ENCODE assay signal across 27 cellular contexts in the genomic region with DNA sequence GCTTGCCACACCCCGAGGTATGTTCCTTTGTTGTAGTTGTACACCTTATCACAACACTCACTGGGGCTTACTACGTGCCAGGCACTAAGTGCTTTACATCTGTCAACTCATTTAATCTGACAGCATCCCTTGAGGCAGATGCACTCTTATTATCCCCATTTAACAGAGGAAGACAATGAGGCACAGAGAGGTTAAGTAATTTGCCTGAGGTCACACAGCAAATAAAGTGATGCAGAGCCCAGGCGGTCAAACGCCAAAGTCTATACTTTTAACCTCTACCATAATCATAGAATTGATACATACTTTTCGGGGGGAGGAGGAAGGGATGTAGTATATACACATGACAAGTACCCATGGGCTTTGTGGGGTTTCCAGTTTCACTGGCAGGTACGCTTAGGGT. TPM values are rescaled to one million over a fixed set of nuclear protein-coding genes. Genes with fewer than 3 reads are reported as not detected.
DNase-seq lines count a peak whose midpoint lies in the region; ATAC-seq, FAIRE-seq and TF ChIP-seq lines count a peak whose summit lies in the region.
"Had no signal": no experiment of that assay in that cellular context is flagged by ENCODE, and none has a peak within 500 bp of the region (broad histone marks: within the 10 kb centered on the region; RNA-seq: fewer than 3 reads in every experiment).

No MANE protein-coding gene starts in this region.

- H3K79me2 ChIP-seq in HepG2 (ENCODE audit: insufficient read depth, low read length), result no peaks in the 10 kb centered on the region

- CTCF ChIA-PET in HepG2 (lab: Yijun Ruan, JAX; ENCODE audit: low intra/inter-chr PET ratio, low total read pairs), result no interaction called here

- no peaks in the 10 kb centered on the region for H4K20me1 ChIP-seq in HepG2 (ENCODE audit: insufficient read depth, low read length)
- H4K20me1 ChIP-seq: BLaER1 had no signal

- peak overlapping the region; percentile 65 for H3K27ac Mint-ChIP-seq in glutamatergic neuron (ENCODE audit: unreplicated experiment)
- H3K27ac Mint-ChIP-seq: CD4-positive, CD25-positive, alpha-beta regulatory T cell; HFFc6 had no signal

- H3K27me3 ChIP-seq in HepG2 (ENCODE audit: control insufficient read depth in 1 of 2, insufficient read depth in 2 of 2, low read length in 2 of 2) (peaks cover 11 to 80% of the 10 kb centered on the region in 2 experiments), right lobe of liver (no peaks in the 10 kb centered on the region), WERI-Rb-1 (ENCODE audit: insufficient read depth, low read depth, severe bottlenecking) (no peaks in the 10 kb centered on the region), mesenchymal stem cell (ENCODE audit: control insufficient read depth in 1 of 2, insufficient read depth in 1 of 2, low read length in 2 of 2) (peaks cover 36 to 64% of the 10 kb centered on the region in 2 experiments)
- H3K27me3 ChIP-seq: BLaER1 had no signal

- H3K14ac ChIP-seq in mesenchymal stem cell (ENCODE audit: low read length in 2 of 2), result no peak overlapping the region

- no peak overlapping the region for H4K8ac ChIP-seq in mesenchymal stem cell (ENCODE audit: low read length)

- DNase-seq in HepG2 (ENCODE audit: low spot score) (no peak), right lobe of liver (no peak), WERI-Rb-1 (no peak), glutamatergic neuron (no peak), posterior vena cava (ENCODE audit: low spot score) (peak; percentile 5), left lobe of liver (ENCODE audit: low spot score) (no peak), mesenchymal stem cell (no peak), RPMI8226 (no peak)
- DNase-seq: CD4-positive, CD25-positive, alpha-beta regulatory T cell; DMS53; GM23248; H9; HFFc6; Kasumi-1; NCI-H1105; NCI-H1436 treated with DMSO at 0.1 percent for 48 hours; NCI-H2029; NCI-H526; SIG-M5; SW 1271 had no signal

- H2AFZ ChIP-seq in HepG2 (ENCODE audit: low read length), result no peak overlapping the region
- H2AFZ ChIP-seq in mesenchymal stem cell (ENCODE audit: low read depth, low read length), result no peak overlapping the region
- H2AFZ ChIP-seq: GM23248 had no signal

- no peak overlapping the region for H3K4me2 ChIP-seq in HepG2 (ENCODE audit: low read depth, low read length)
- no peak overlapping the region for H3K4me2 ChIP-seq in mesenchymal stem cell (ENCODE audit: low read length, poor library complexity, severe bottlenecking)
- H3K4me2 ChIP-seq: BLaER1, SK-N-SH had no signal

- no peak overlapping the region for H3K4me3 Mint-ChIP-seq in glutamatergic neuron (ENCODE audit: unreplicated experiment)
- H3K4me3 Mint-ChIP-seq: CD4-positive, CD25-positive, alpha-beta regulatory T cell; H9; HFFc6 had no signal

- no peak overlapping the region for H2BK12ac ChIP-seq in mesenchymal stem cell (ENCODE audit: low read length in 2 of 2)

- H2AK5ac ChIP-seq in mesenchymal stem cell (ENCODE audit: low read length, severe bottlenecking), result no peak overlapping the region

- H3K27ac ChIP-seq in HepG2 (ENCODE audit: extremely low read length, insufficient read depth, low read length), result no peak overlapping the region
- H3K27ac ChIP-seq in right lobe of liver, result no peak overlapping the region
- H3K27ac ChIP-seq in WERI-Rb-1, result peak overlapping the region; percentile 84
- no peak overlapping the region for H3K27ac ChIP-seq in mesenchymal stem cell (ENCODE audit: low read length, poor library complexity, severe bottlenecking)
- H3K27ac ChIP-seq: BLaER1, GM23248 had no signal

- H3K4me1 Mint-ChIP-seq in glutamatergic neuron (ENCODE audit: low read depth, unreplicated experiment), result peaks cover 42% of the 10 kb centered on the region
- H3K4me1 Mint-ChIP-seq: CD4-positive, CD25-positive, alpha-beta regulatory T cell had no signal

- H3K4me1 ChIP-seq in HepG2 (ENCODE audit: insufficient read depth, low read length), result peaks cover 9% of the 10 kb centered on the region
- H3K4me1 ChIP-seq in right lobe of liver, result no peaks in the 10 kb centered on the region
- H3K4me1 ChIP-seq in mesenchymal stem cell (ENCODE audit: control insufficient read depth, insufficient read depth, low read depth, low read length), result peaks cover 1% of the 10 kb centered on the region

- no peaks in the 10 kb centered on the region for H3K36me3 Mint-ChIP-seq in glutamatergic neuron (ENCODE audit: unreplicated experiment)
- H3K36me3 Mint-ChIP-seq: CD4-positive, CD25-positive, alpha-beta regulatory T cell had no signal

- 19% methylated on average over 6 of the region's 6 CpGs for WGBS in HepG2 (ENCODE audit: low lambda C conversion rate)
- 80% methylated on average over 6 of the region's 6 CpGs for WGBS in right lobe of liver (ENCODE audit: insufficient coverage, low coverage, low lambda C conversion rate, missing lambda C conversion rate)
- WGBS in mesenchymal stem cell, result 95% methylated on average over 6 of the region's 6 CpGs

- no TSS peak for BruUV-seq in HepG2 (replicated peaks; lab: Mats Ljungman, UMichigan)

- H3K27me3 Mint-ChIP-seq in glutamatergic neuron (ENCODE audit: unreplicated experiment), result peaks cover 8% of the 10 kb centered on the region

- H3K9me3 Mint-ChIP-seq in glutamatergic neuron (ENCODE audit: unreplicated experiment), result peaks cover 13% of the 10 kb centered on the region
- H3K9me3 Mint-ChIP-seq: H9, HFFc6 had no signal

- H4K91ac ChIP-seq in mesenchymal stem cell (ENCODE audit: low read length), result no peak overlapping the region

- H3K9me3 ChIP-seq in HepG2 (ENCODE audit: low read length) (no peaks in the 10 kb centered on the region), right lobe of liver (no peaks in the 10 kb centered on the region), WERI-Rb-1 (ENCODE audit: severe bottlenecking) (no peaks in the 10 kb centered on the region), mesenchymal stem cell (ENCODE audit: control insufficient read depth, low read length) (no peaks in the 10 kb centered on the region)
- H3K9me3 ChIP-seq: BLaER1, SK-N-SH had no signal

- H3K9ac ChIP-seq in HepG2 (ENCODE audit: insufficient read depth, low read depth, low read length) (no peak overlapping the region), mesenchymal stem cell (ENCODE audit: low read length) (no peak overlapping the region)
- H3K9ac ChIP-seq: BLaER1, GM23248, SK-N-SH had no signal

- H3K18ac ChIP-seq in mesenchymal stem cell (ENCODE audit: low read depth in 1 of 2, low read length in 2 of 2), result no peak overlapping the region

- no peak overlapping the region for H3K4ac ChIP-seq in mesenchymal stem cell (ENCODE audit: low read depth in 1 of 2, low read length in 2 of 2)

- ATAC-seq in HepG2 (no peak), right lobe of liver (no peak), left lobe of liver (no peak)
- ATAC-seq: Panc1 had no signal

- no peak overlapping the region for H2BK5ac ChIP-seq in mesenchymal stem cell (ENCODE audit: low read depth, low read length, poor library complexity, severe bottlenecking)

- H3K79me1 ChIP-seq in mesenchymal stem cell (replicated peaks; ENCODE audit: low read length, poor library complexity, severe bottlenecking), result no peaks in the 10 kb centered on the region

- no peak for TF ChIP-seq CTCF in HepG2 (CRISPR knock-in tag; IDR thresholded peaks at IDR 0.05)
- TF ChIP-seq CTCF in right lobe of liver (IDR thresholded peaks at IDR 0.05), result no peak
- no peak for TF ChIP-seq CTCF in WERI-Rb-1 (IDR thresholded peaks at IDR 0.05; ENCODE audit: low read depth, low read length)
- no peak for TF ChIP-seq CTCF in glutamatergic neuron (IDR thresholded peaks at IDR 0.05; ENCODE audit: partially characterized antibody, unreplicated experiment)

- H2BK120ac ChIP-seq in mesenchymal stem cell (ENCODE audit: low read depth, low read length), result no peak overlapping the region

- TF ChIP-seq POLR2A in HepG2 (IDR thresholded peaks at IDR 0.05; ENCODE audit: insufficient read depth in 1 of 2, low read depth in 2 of 2, low read length in 2 of 2), result no peak
- TF ChIP-seq POLR2A in right lobe of liver (IDR thresholded peaks at IDR 0.05), result no peak

- no peak overlapping the region for H3K23ac ChIP-seq in mesenchymal stem cell (ENCODE audit: low read length in 2 of 2)

- no peaks in the 10 kb centered on the region for H3K36me3 ChIP-seq in HepG2 (replicated peaks in 1 of 2; ENCODE audit: control insufficient read depth in 1 of 2, insufficient read depth in 2 of 2, low read length in 2 of 2)
- no peaks in the 10 kb centered on the region for H3K36me3 ChIP-seq in right lobe of liver
- no peaks in the 10 kb centered on the region for H3K36me3 ChIP-seq in WERI-Rb-1
- H3K36me3 ChIP-seq in mesenchymal stem cell (ENCODE audit: control insufficient read depth in 1 of 2, insufficient read depth in 2 of 2, low read depth in 1 of 2, low read length in 2 of 2), result no peaks in the 10 kb centered on the region
- H3K36me3 ChIP-seq: BLaER1 had no signal

- TF ChIP-seq EP300 in HepG2 (IDR thresholded peaks at IDR 0.05; ENCODE audit: low read depth in 2 of 2, low read length in 2 of 2) (no peak), HepG2 (CRISPR knock-in tag; IDR thresholded peaks at IDR 0.05; ENCODE audit: borderline replicate concordance) (no peak)

- POLR2A ChIA-PET in HepG2 (lab: Yijun Ruan, JAX), result no interaction called here

- no peak for FAIRE-seq in HepG2 (lab: Jason Lieb, UNC)
- FAIRE-seq: D721Med had no signal

- H3K4me3 ChIP-seq in HepG2 (replicated peaks in 1 of 3; ENCODE audit: insufficient read depth in 1 of 3, low read depth in 2 of 3, low read length in 3 of 3) (no peak overlapping the region), right lobe of liver (no peak overlapping the region), WERI-Rb-1 (ENCODE audit: low read depth, low read length) (peak overlapping the region; percentile 14; the same call in 1 of the 2 replicates), mesenchymal stem cell (ENCODE audit: insufficient read depth in 1 of 2, low read depth in 1 of 2, low read length in 2 of 2) (no peak overlapping the region)
- H3K4me3 ChIP-seq: BLaER1, GM23248 had no signal

- no peak for TF ChIP-seq RAD21 in HepG2 (CRISPR knock-in tag; IDR thresholded peaks at IDR 0.05)

- H2BK15ac ChIP-seq in mesenchymal stem cell (ENCODE audit: low read depth, poor library complexity, severe bottlenecking), result no peak overlapping the region

- in situ Hi-C loops in HepG2 (cut with HindIII; ENCODE audit: extremely low pct_ligation_motif_present, low pct_unique_long_range_greater_than_20kb), result no loop called here

- intact Hi-C loops in HepG2 (cut with micrococcal nuclease; ENCODE audit: unreplicated experiment) (no loop called here), right lobe of liver (cut with DNase I) (loop anchor here (5.0 to 10.0 kb wide), 2 partner anchors 74 to 301 kb away; no protein-coding TSS in a partner anchor), posterior vena cava (cut with DNase I) (no loop called here)

RNA-seq across cellular contexts. Expression of gene MDFI, which starts 37.7 kb away (rescaled TPM):
- total RNA-seq in HepG2 (2016; rRNA removed; fragmentation: Illumina TruSeq; extraction: Trizol) (not detected in 2 replicates), right lobe of liver (1 to 10 TPM in 2 of 6 experiments, under 1 TPM in 1, not detected in 3; 0.29 to 2.4 (median 1.1) TPM), glutamatergic neuron (ENCODE audit: unreplicated experiment) (7.9 TPM), posterior vena cava (1 to 10 TPM; 5.4 to 6.5 TPM), left lobe of liver (not detected)
- not detected in 2 replicates for total RNA-seq in HepG2 (2016; cell fraction: cytosol; rRNA removed; fragmentation: Illumina TruSeq; extraction: Trizol; ENCODE audit: low read depth)
- total RNA-seq in HepG2 (2016; cell fraction: insoluble cytoplasmic fraction; rRNA removed; fragmentation: Illumina TruSeq; extraction: Trizol), result not detected in 2 replicates
- not detected in 2 replicates for total RNA-seq in HepG2 (2016; cell fraction: membrane; rRNA removed; fragmentation: Illumina TruSeq; extraction: Trizol)
- total RNA-seq in HepG2 (2016; cell fraction: nucleus; rRNA removed; fragmentation: Illumina TruSeq; extraction: Trizol), result not detected in 2 replicates
- 0.28 and 0.30 TPM in 2 replicates for polyA plus RNA-seq in HepG2 (2011; rRNA removed)
- polyA plus RNA-seq in HepG2 (2011; cell fraction: cytosol; rRNA removed), result 0.38 and 0.42 TPM in 2 replicates
- 0.23 and 0.29 TPM in 2 replicates for polyA plus RNA-seq in HepG2 (2011; cell fraction: nucleus; rRNA removed)
- polyA plus RNA-seq in HepG2 (2012), result 0.19 TPM in 1 of 2 replicates, not detected in the other
- polyA plus RNA-seq in HepG2 (2016; cell fraction: cytosol; fragmentation: Illumina TruSeq; extraction: Trizol; ENCODE audit: low read depth), result 0.57 TPM in 1 of 2 replicates, not detected in the other
- polyA plus RNA-seq in HepG2 (2016; cell fraction: insoluble cytoplasmic fraction; fragmentation: Illumina TruSeq; extraction: Trizol; ENCODE audit: low read depth), result not detected in 2 replicates
- polyA plus RNA-seq in HepG2 (2016; cell fraction: membrane; fragmentation: Illumina TruSeq; extraction: Trizol; ENCODE audit: low read depth), result not detected in 2 replicates
- not detected in 2 replicates for polyA plus RNA-seq in HepG2 (2016; cell fraction: nucleus; fragmentation: Illumina TruSeq; extraction: Trizol; ENCODE audit: insufficient read depth, low read depth)
- polyA minus RNA-seq in HepG2 (2011; rRNA and poly(A)+ RNA removed; ENCODE audit: low replicate concordance), result 0.18 TPM in 1 of 2 replicates, not detected in the other
- polyA minus RNA-seq in HepG2 (2011; cell fraction: cytosol; rRNA and poly(A)+ RNA removed), result not detected in 2 replicates
- not detected in 2 replicates for polyA minus RNA-seq in HepG2 (2011; cell fraction: nucleus; rRNA and poly(A)+ RNA removed)
- polyA plus RNA-seq in mesenchymal stem cell (2013, experiment 1 of 2), result 48.8 TPM
- 49.1 TPM for polyA plus RNA-seq in mesenchymal stem cell (2013, experiment 2 of 2)
- total RNA-seq: A172; CD4-positive, CD25-positive, alpha-beta regulatory T cell; G401; GM23248; OCI-LY7 had no signal
- polyA plus RNA-seq: CD4-positive, CD25-positive, alpha-beta regulatory T cell; GM23248 had no signal

RNA-seq across cellular contexts. Expression of gene TFEB, which starts 59.4 kb away (rescaled TPM):
- total RNA-seq in HepG2 (2016; rRNA removed; fragmentation: Illumina TruSeq; extraction: Trizol), result 12.8 and 13.3 TPM in 2 replicates
- total RNA-seq in HepG2 (2016; cell fraction: cytosol; rRNA removed; fragmentation: Illumina TruSeq; extraction: Trizol; ENCODE audit: low read depth), result 7.3 and 10.0 TPM in 2 replicates
- total RNA-seq in HepG2 (2016; cell fraction: insoluble cytoplasmic fraction; rRNA removed; fragmentation: Illumina TruSeq; extraction: Trizol), result 10.9 and 15.1 TPM in 2 replicates
- 15.3 and 15.8 TPM in 2 replicates for total RNA-seq in HepG2 (2016; cell fraction: membrane; rRNA removed; fragmentation: Illumina TruSeq; extraction: Trizol)
- 9.0 and 11.5 TPM in 2 replicates for total RNA-seq in HepG2 (2016; cell fraction: nucleus; rRNA removed; fragmentation: Illumina TruSeq; extraction: Trizol)
- 18.7 and 21.6 TPM in 2 replicates for polyA plus RNA-seq in HepG2 (2011; rRNA removed)
- polyA plus RNA-seq in HepG2 (2011; cell fraction: cytosol; rRNA removed), result 7.6 and 16.3 TPM in 2 replicates
- polyA plus RNA-seq in HepG2 (2011; cell fraction: nucleus; rRNA removed), result 14.8 and 19.8 TPM in 2 replicates
- polyA plus RNA-seq in HepG2 (2012), result 4.8 and 7.7 TPM in 2 replicates
- polyA plus RNA-seq in HepG2 (2016; cell fraction: cytosol; fragmentation: Illumina TruSeq; extraction: Trizol; ENCODE audit: low read depth), result 8.4 and 9.0 TPM in 2 replicates
- 13.2 and 14.2 TPM in 2 replicates for polyA plus RNA-seq in HepG2 (2016; cell fraction: insoluble cytoplasmic fraction; fragmentation: Illumina TruSeq; extraction: Trizol; ENCODE audit: low read depth)
- 12.3 and 14.8 TPM in 2 replicates for polyA plus RNA-seq in HepG2 (2016; cell fraction: membrane; fragmentation: Illumina TruSeq; extraction: Trizol; ENCODE audit: low read depth)
- polyA plus RNA-seq in HepG2 (2016; cell fraction: nucleus; fragmentation: Illumina TruSeq; extraction: Trizol; ENCODE audit: insufficient read depth, low read depth), result 26.4 and 27.9 TPM in 2 replicates
- polyA minus RNA-seq in HepG2 (2011; rRNA and poly(A)+ RNA removed; ENCODE audit: low replicate concordance), result 22.8 and 39.7 TPM in 2 replicates
- 9.2 and 12.8 TPM in 2 replicates for polyA minus RNA-seq in HepG2 (2011; cell fraction: cytosol; rRNA and poly(A)+ RNA removed)
- 9.1 and 10.8 TPM in 2 replicates for polyA minus RNA-seq in HepG2 (2011; cell fraction: nucleus; rRNA and poly(A)+ RNA removed)
- 1 to 10 TPM; 4.5 to 9.2 (median 6.6) TPM for total RNA-seq in right lobe of liver
- total RNA-seq in glutamatergic neuron (ENCODE audit: unreplicated experiment), result 3.1 TPM
- 10 to 100 TPM; 15.1 to 20.6 TPM for total RNA-seq in posterior vena cava
- 8.9 TPM for total RNA-seq in left lobe of liver
- polyA plus RNA-seq in mesenchymal stem cell (2013, experiment 1 of 2), result 7.4 TPM
- polyA plus RNA-seq in mesenchymal stem cell (2013, experiment 2 of 2), result 7.9 TPM

Comparison
In these comparisons a context has a peak if more than half of its experiments do, and no peak if none do; other contexts are left out.
1. intact Hi-C loops: an anchor here in right lobe of liver (5.0 to 10.0 kb wide); none called in HepG2 and posterior vena cava.